ENCODE assay signal across 1 cellular context in the genomic region with DNA sequence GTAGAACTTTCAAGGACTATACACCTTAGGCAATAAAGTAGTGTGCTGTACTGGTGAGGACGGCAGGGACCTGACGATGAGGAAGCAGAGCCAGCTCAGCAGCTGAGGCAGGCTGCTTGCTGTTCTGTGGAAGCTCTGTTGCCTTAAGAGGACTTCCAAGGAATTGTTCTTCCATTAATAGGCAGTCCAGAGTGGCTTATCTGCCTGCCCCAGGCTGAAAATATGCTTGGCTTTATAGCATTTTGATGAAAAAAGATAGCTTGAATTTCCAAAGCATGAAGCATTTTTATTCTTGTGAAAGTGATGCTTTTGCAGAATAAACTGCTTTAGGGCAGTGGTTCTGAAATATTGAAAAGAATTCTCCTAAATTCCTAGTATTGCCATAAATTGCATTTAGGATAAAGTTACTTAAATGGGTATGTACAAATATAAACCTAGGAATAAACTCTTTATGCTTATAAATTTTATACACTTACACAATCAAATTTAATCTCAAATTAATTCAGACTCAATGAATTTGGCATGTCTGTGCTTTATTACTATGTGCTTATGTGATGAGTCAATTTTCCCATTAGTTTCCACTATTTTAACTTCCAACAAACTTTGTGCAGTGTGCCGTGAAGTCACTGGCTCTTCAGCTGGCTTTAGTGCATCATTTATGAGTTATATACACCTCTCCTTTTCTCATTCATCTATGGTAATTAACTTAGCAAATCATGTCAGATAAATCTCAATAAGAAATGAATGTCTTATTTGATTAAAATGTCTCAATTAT.
TF ChIP-seq lines count a peak whose summit lies in the region.

No MANE protein-coding gene starts in this region.

TF ChIP-seq in IMR-90, 13 proteins besides CTCF, POLR2A, EP300 and RAD21:
- TF ChIP-seq RFX5 (IDR thresholded peaks at IDR 0.05; ENCODE audit: low read depth, low read length) (no peak), BHLHE40 (IDR thresholded peaks at IDR 0.05; ENCODE audit: low read depth, low read length) (no peak)
